Comparison of ENCODE assay signal across 14 cellular contexts in the genomic region with DNA sequence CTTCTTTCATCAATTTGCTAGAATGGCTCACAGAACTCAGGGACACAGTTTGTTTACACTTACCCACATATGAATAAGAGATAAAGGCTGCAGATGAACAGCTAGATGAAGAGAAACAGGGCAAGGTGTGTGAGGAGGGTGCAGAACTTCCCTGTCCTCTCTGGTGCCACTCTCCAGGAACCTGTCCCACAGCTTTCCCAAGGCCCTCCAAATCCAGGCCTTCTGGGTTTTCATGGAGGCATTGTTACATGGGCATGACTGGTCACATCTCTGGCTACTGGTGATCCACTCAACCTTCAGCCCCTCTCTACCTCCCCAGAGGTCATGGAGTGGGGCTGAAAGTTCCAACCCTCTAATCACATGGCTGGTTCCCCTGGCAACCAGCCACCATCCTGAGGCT.
A peak's percentile ranks its signal among the peaks of the same experiment; 100 is the strongest.
DNase-seq lines count a peak whose midpoint lies in the region; ATAC-seq, FAIRE-seq and TF ChIP-seq lines count a peak whose summit lies in the region.
"Had no signal": no experiment of that assay in that cellular context is flagged by ENCODE, and none has a peak within 500 bp of the region (broad histone marks: within the 10 kb centered on the region; RNA-seq: fewer than 3 reads in every experiment).

No MANE protein-coding gene starts in this region.

- H3K4me3 ChIP-seq in ACC112 (ENCODE audit: low read depth, low read length) (peak overlapping the region; percentile 43; the same call in 1 of the 2 replicates), HepG2 (replicated peaks in 1 of 3; ENCODE audit: insufficient read depth in 1 of 3, low read depth in 2 of 3, low read length in 3 of 3) (no peak overlapping the region), skeletal muscle satellite cell (ENCODE audit: low read length) (no peak overlapping the region)

- no peak for TF ChIP-seq POLR2A in HepG2 (IDR thresholded peaks at IDR 0.05; ENCODE audit: insufficient read depth in 1 of 2, low read depth in 2 of 2, low read length in 2 of 2)

- H3K4me1 Mint-ChIP-seq in WTC11 = 0 out of 2 replicates have a peak, but pooled peaks cover 3% of the 10 kb centered on the region
- no peaks in the 10 kb centered on the region for H3K4me1 Mint-ChIP-seq in activated CD4-positive, alpha-beta memory T cell treated with anti-CD3 and anti-CD28 coated beads, Interleukin-2, amount 10 ng/mL, durations not matched to agents 7 days and 5 days
- no peaks in the 10 kb centered on the region for H3K4me1 Mint-ChIP-seq in activated CD8-positive, alpha-beta T cell treated with anti-CD3 and anti-CD28 coated beads, Interleukin-2, amount 10 ng/mL, durations not matched to agents 7 days and 5 days (ENCODE audit: low read depth)
- H3K4me1 Mint-ChIP-seq: activated CD4-positive, alpha-beta T cell treated with anti-CD3 and anti-CD28 coated beads, Interleukin-2, amount 10 ng/mL, durations not matched to agents 7 days and 5 days had no signal

- H3K9me3 ChIP-seq in HepG2 (ENCODE audit: low read length) = no peaks in the 10 kb centered on the region
- no peaks in the 10 kb centered on the region for H3K9me3 ChIP-seq in skeletal muscle satellite cell (replicated peaks; ENCODE audit: low read length)

- TF ChIP-seq CTCF in WTC11 (IDR thresholded peaks at IDR 0.05) (no peak), HepG2 (CRISPR knock-in tag; IDR thresholded peaks at IDR 0.05) (no peak)

- H3K4me3 Mint-ChIP-seq in WTC11 = no peak overlapping the region
- no peak overlapping the region for H3K4me3 Mint-ChIP-seq in activated CD4-positive, alpha-beta memory T cell treated with anti-CD3 and anti-CD28 coated beads, Interleukin-2, amount 10 ng/mL, durations not matched to agents 7 days and 5 days
- no peak overlapping the region for H3K4me3 Mint-ChIP-seq in activated CD8-positive, alpha-beta T cell treated with anti-CD3 and anti-CD28 coated beads, Interleukin-2, amount 10 ng/mL, durations not matched to agents 7 days and 5 days
- H3K4me3 Mint-ChIP-seq: activated CD4-positive, alpha-beta T cell treated with anti-CD3 and anti-CD28 coated beads, Interleukin-2, amount 10 ng/mL, durations not matched to agents 7 days and 5 days; activated T-helper 1 cell treated with anti-CD3 and anti-CD28 coated beads, Interleukin-12 subunit alpha, Interleukin-12 subunit beta, Interleukin-2, Interleukin-4 antibody, amounts not matched to agents 30 ng/mL and 10 ng/mL and 1 ng/mL, durations not matched to agents 14 hours and 24 hours and 36 hours; T-helper 17 cell had no signal

- DNase-seq in WTC11 (ENCODE audit: low spot score) (no peak), HepG2 (ENCODE audit: low spot score) (no peak), head of caudate nucleus (no peak)
- no peak for DNase-seq in activated CD4-positive, alpha-beta memory T cell treated with anti-CD3 and anti-CD28 coated beads, Interleukin-2, amount 10 ng/mL, durations not matched to agents 7 days and 5 days
- DNase-seq in activated CD8-positive, alpha-beta T cell treated with anti-CD3 and anti-CD28 coated beads, Interleukin-2, amount 10 ng/mL, durations not matched to agents 7 days and 5 days = no peak
- DNase-seq: activated CD4-positive, alpha-beta T cell treated with anti-CD3 and anti-CD28 coated beads, Interleukin-2, amount 10 ng/mL, durations not matched to agents 7 days and 5 days; DMS79 treated with DMSO at 0.1 percent for 48 hours; midbrain; T-helper 17 cell had no signal

- H3K79me2 ChIP-seq in ACC112 (ENCODE audit: control insufficient read depth, insufficient read depth, low read length, unreplicated experiment) (no peaks in the 10 kb centered on the region), HepG2 (ENCODE audit: insufficient read depth, low read length) (no peaks in the 10 kb centered on the region)

- H3K4me1 ChIP-seq in ACC112 (ENCODE audit: control insufficient read depth, insufficient read depth, low read length, unreplicated experiment) (peaks cover 37% of the 10 kb centered on the region), HepG2 (ENCODE audit: insufficient read depth, low read length) (peaks cover 70% of the 10 kb centered on the region), skeletal muscle satellite cell (ENCODE audit: control insufficient read depth, insufficient read depth, low read length) (peaks cover 40% of the 10 kb centered on the region)

- H3K9ac ChIP-seq in HepG2 (ENCODE audit: insufficient read depth, low read depth, low read length) (peak overlapping the region; percentile 53), skeletal muscle satellite cell (ENCODE audit: low read depth, low read length) (peak overlapping the region; percentile 24)

- peak overlapping the region; percentile 78 for H3K27ac Mint-ChIP-seq in WTC11
- H3K27ac Mint-ChIP-seq in activated CD4-positive, alpha-beta memory T cell treated with anti-CD3 and anti-CD28 coated beads, Interleukin-2, amount 10 ng/mL, durations not matched to agents 7 days and 5 days = no peak overlapping the region
- H3K27ac Mint-ChIP-seq in activated CD8-positive, alpha-beta T cell treated with anti-CD3 and anti-CD28 coated beads, Interleukin-2, amount 10 ng/mL, durations not matched to agents 7 days and 5 days = no peak overlapping the region
- H3K27ac Mint-ChIP-seq: activated CD4-positive, alpha-beta T cell treated with anti-CD3 and anti-CD28 coated beads, Interleukin-2, amount 10 ng/mL, durations not matched to agents 7 days and 5 days; activated T-helper 1 cell treated with anti-CD3 and anti-CD28 coated beads, Interleukin-12 subunit alpha, Interleukin-12 subunit beta, Interleukin-2, Interleukin-4 antibody, amounts not matched to agents 30 ng/mL and 10 ng/mL and 1 ng/mL, durations not matched to agents 14 hours and 24 hours and 36 hours; T-helper 17 cell had no signal

- no peaks in the 10 kb centered on the region for H3K27me3 Mint-ChIP-seq in WTC11 (ENCODE audit: low read depth)
- peaks cover 25% of the 10 kb centered on the region for H3K27me3 Mint-ChIP-seq in activated CD4-positive, alpha-beta memory T cell treated with anti-CD3 and anti-CD28 coated beads, Interleukin-2, amount 10 ng/mL, durations not matched to agents 7 days and 5 days
- H3K27me3 Mint-ChIP-seq in activated CD8-positive, alpha-beta T cell treated with anti-CD3 and anti-CD28 coated beads, Interleukin-2, amount 10 ng/mL, durations not matched to agents 7 days and 5 days (ENCODE audit: low read depth) = peaks cover 18% of the 10 kb centered on the region

- ATAC-seq in WTC11 (no peak), HepG2 (no peak), HG02938 (IDR thresholded peaks at IDR 0.05; ENCODE audit: unreplicated experiment) (no peak)
- no peak for ATAC-seq in activated CD8-positive, alpha-beta T cell treated with anti-CD3 and anti-CD28 coated beads, Interleukin-2, amount 10 ng/mL, durations not matched to agents 7 days and 5 days
- ATAC-seq: T-helper 17 cell had no signal

- no TSS peak for BruUV-seq in HepG2 (replicated peaks; lab: Mats Ljungman, UMichigan)

- in situ Hi-C loops in HepG2 (cut with HindIII; ENCODE audit: extremely low pct_ligation_motif_present, low pct_unique_long_range_greater_than_20kb) = no loop called here

- no peaks in the 10 kb centered on the region for H3K9me3 Mint-ChIP-seq in WTC11
- no peaks in the 10 kb centered on the region for H3K9me3 Mint-ChIP-seq in activated CD4-positive, alpha-beta memory T cell treated with anti-CD3 and anti-CD28 coated beads, Interleukin-2, amount 10 ng/mL, durations not matched to agents 7 days and 5 days
- no peaks in the 10 kb centered on the region for H3K9me3 Mint-ChIP-seq in activated CD8-positive, alpha-beta T cell treated with anti-CD3 and anti-CD28 coated beads, Interleukin-2, amount 10 ng/mL, durations not matched to agents 7 days and 5 days (ENCODE audit: insufficient read depth)
- H3K9me3 Mint-ChIP-seq: activated CD4-positive, alpha-beta T cell treated with anti-CD3 and anti-CD28 coated beads, Interleukin-2, amount 10 ng/mL, durations not matched to agents 7 days and 5 days; activated T-helper 1 cell treated with anti-CD3 and anti-CD28 coated beads, Interleukin-12 subunit alpha, Interleukin-12 subunit beta, Interleukin-2, Interleukin-4 antibody, amounts not matched to agents 30 ng/mL and 10 ng/mL and 1 ng/mL, durations not matched to agents 14 hours and 24 hours and 36 hours had no signal

- H3K4me2 ChIP-seq in HepG2 (ENCODE audit: low read depth, low read length) = peak overlapping the region; percentile 57; the same call in 1 of the 2 replicates
- H3K4me2 ChIP-seq in skeletal muscle satellite cell (ENCODE audit: low read length) = peak overlapping the region; percentile 61

- H4K20me1 ChIP-seq in HepG2 (ENCODE audit: insufficient read depth, low read length) = no peaks in the 10 kb centered on the region

- H2AFZ ChIP-seq in ACC112 (ENCODE audit: low read length, unreplicated experiment) (no peak overlapping the region), HepG2 (ENCODE audit: low read length) (no peak overlapping the region)

- FAIRE-seq in HepG2 (lab: Jason Lieb, UNC) = peak; percentile 12
- FAIRE-seq: endothelial cell of umbilical vein had no signal

- intact Hi-C loops in HepG2 (cut with micrococcal nuclease; ENCODE audit: unreplicated experiment) (no loop called here), head of caudate nucleus (cut with DNase I) (no loop called here)

- H3K36me3 Mint-ChIP-seq in WTC11 = peaks cover 67% of the 10 kb centered on the region
- H3K36me3 Mint-ChIP-seq in activated CD4-positive, alpha-beta memory T cell treated with anti-CD3 and anti-CD28 coated beads, Interleukin-2, amount 10 ng/mL, durations not matched to agents 7 days and 5 days (ENCODE audit: low read depth) = no peaks in the 10 kb centered on the region
- H3K36me3 Mint-ChIP-seq in activated CD8-positive, alpha-beta T cell treated with anti-CD3 and anti-CD28 coated beads, Interleukin-2, amount 10 ng/mL, durations not matched to agents 7 days and 5 days (ENCODE audit: low read depth) = no peaks in the 10 kb centered on the region

- POLR2A ChIA-PET in WTC11 (lab: Charles Lee) = no interaction called here
- POLR2A ChIA-PET in HepG2 (lab: Yijun Ruan, JAX) = interaction anchor here (0.7 to 2.4 kb wide), 10 partner anchors 9 to 83 kb away, joined by 3 to 15 read pairs (median 5); a partner anchor contains a TSS
- POLR2A ChIA-PET in activated CD4-positive, alpha-beta memory T cell treated with anti-CD3 and anti-CD28 coated beads, Interleukin-2, amount 10 ng/mL, durations not matched to agents 7 days and 5 days (lab: Charles Lee) = no interaction called here
- POLR2A ChIA-PET in activated CD8-positive, alpha-beta T cell treated with anti-CD3 and anti-CD28 coated beads, Interleukin-2, amount 10 ng/mL, durations not matched to agents 7 days and 5 days (lab: Charles Lee) = no interaction called here

- H3K36me3 ChIP-seq in ACC112 (ENCODE audit: insufficient read depth, low read length) (peaks cover 10% of the 10 kb centered on the region; the same call in 1 of the 2 replicates), HepG2 (replicated peaks in 1 of 2; ENCODE audit: control insufficient read depth in 1 of 2, insufficient read depth in 2 of 2, low read length in 2 of 2) (peaks cover 27 to 57% of the 10 kb centered on the region in 2 experiments), skeletal muscle satellite cell (ENCODE audit: insufficient read depth, low read length) (peaks cover 51% of the 10 kb centered on the region)

- H3K27ac ChIP-seq in ACC112 (ENCODE audit: low read depth, low read length) = peak overlapping the region; percentile 97
- peak overlapping the region; percentile 72 for H3K27ac ChIP-seq in HepG2 (ENCODE audit: extremely low read length, insufficient read depth, low read length)

- H3K27me3 ChIP-seq in ACC112 (ENCODE audit: insufficient read depth, low read length) (no peaks in the 10 kb centered on the region), HepG2 (ENCODE audit: control insufficient read depth in 1 of 2, insufficient read depth in 2 of 2, low read length in 2 of 2) (no peaks in the 10 kb centered on the region), skeletal muscle satellite cell (ENCODE audit: control insufficient read depth, insufficient read depth, low read length) (no peaks in the 10 kb centered on the region)

- CTCF ChIA-PET in WTC11 (lab: Charles Lee) = no interaction called here
- CTCF ChIA-PET in HepG2 (lab: Yijun Ruan, JAX; ENCODE audit: low intra/inter-chr PET ratio, low total read pairs) = no interaction called here
- CTCF ChIA-PET in activated CD4-positive, alpha-beta memory T cell treated with anti-CD3 and anti-CD28 coated beads, Interleukin-2, amount 10 ng/mL, durations not matched to agents 7 days and 5 days (lab: Charles Lee) = no interaction called here
- CTCF ChIA-PET in activated CD8-positive, alpha-beta T cell treated with anti-CD3 and anti-CD28 coated beads, Interleukin-2, amount 10 ng/mL, durations not matched to agents 7 days and 5 days (lab: Charles Lee) = no interaction called here

- TF ChIP-seq EP300 in HepG2 (IDR thresholded peaks at IDR 0.05; ENCODE audit: low read depth in 2 of 2, low read length in 2 of 2) (no peak), HepG2 (CRISPR knock-in tag; IDR thresholded peaks at IDR 0.05; ENCODE audit: borderline replicate concordance) (no peak)

- no peak for TF ChIP-seq RAD21 in HepG2 (CRISPR knock-in tag; IDR thresholded peaks at IDR 0.05)
